ENCODE assay signal across 8 cellular contexts in genomic region chr3:141386611-141387110, GRCh38. TPM values are rescaled to one million over a fixed set of nuclear protein-coding genes. Genes with fewer than 3 reads are reported as not detected.
A peak's percentile ranks its signal among the peaks of the same experiment; 100 is the strongest.
DNase-seq lines count a peak whose midpoint lies in the region; ATAC-seq and TF ChIP-seq lines count a peak whose summit lies in the region.

No MANE protein-coding gene starts in this region.

- H3K4me1 Mint-ChIP-seq in IgD-negative memory B cell (peaks cover 38 to 46% (median 41%) of the 10 kb centered on the region in 3 donors), natural killer cell (peaks cover 4 to 5% of the 10 kb centered on the region in 2 donors)

- H3K9me3 ChIP-seq in breast epithelium (no peaks in the 10 kb centered on the region), uterus (no peaks in the 10 kb centered on the region)

- intact Hi-C loops in breast epithelium (cut with DNase I; ENCODE audit: low total_unique reads) (no loop called here), natural killer cell (cut with micrococcal nuclease) (no loop called here), uterus (cut with DNase I; ENCODE audit: low total_unique reads) (no loop called here)

- peak; percentile 94 for TF ChIP-seq POLR2A in GM18505 (IDR thresholded peaks at IDR 0.05; ENCODE audit: borderline replicate concordance, extremely low read depth, insufficient read depth, insufficient read length)
- no peak for TF ChIP-seq POLR2A in breast epithelium (IDR thresholded peaks at IDR 0.05)
- TF ChIP-seq POLR2A in uterus (IDR thresholded peaks at IDR 0.05), result no peak

- no peak for DNase-seq in breast epithelium (ENCODE audit: low spot score in 2 of 2)
- peak; percentile 64 for DNase-seq in occipital lobe (lab: John Stamatoyannopoulos, UW)
- DNase-seq in natural killer cell, result no peak
- no peak for DNase-seq in NCI-H226
- no peak for DNase-seq in uterus

- no peaks in the 10 kb centered on the region for H3K27me3 ChIP-seq in breast epithelium
- H3K27me3 ChIP-seq in uterus, result no peaks in the 10 kb centered on the region

- peak overlapping the region; percentile 16 to 94 (median 70) for H3K27ac Mint-ChIP-seq in IgD-negative memory B cell
- no peak overlapping the region for H3K27ac Mint-ChIP-seq in natural killer cell

- H3K4me3 ChIP-seq in breast epithelium (peak overlapping the region in 2 of 3 donors; percentile 30 to 54), uterus (no peak overlapping the region)

- H3K36me3 ChIP-seq in breast epithelium (no peaks in the 10 kb centered on the region), uterus (no peaks in the 10 kb centered on the region)

- ATAC-seq in GM18505 (IDR thresholded peaks at IDR 0.05; ENCODE audit: unreplicated experiment) (peak; percentile 32), natural killer cell (no peak), GM19035 (IDR thresholded peaks at IDR 0.05; ENCODE audit: unreplicated experiment) (no peak)

- H3K27me3 Mint-ChIP-seq in IgD-negative memory B cell (no peaks in the 10 kb centered on the region), natural killer cell (ENCODE audit: low read depth in 2 of 2) (peaks cover 7 to 15% of the 10 kb centered on the region in 2 donors)

- H3K4me3 Mint-ChIP-seq in IgD-negative memory B cell, result peak overlapping the region; percentile 75 to 93 (median 88)
- H3K4me3 Mint-ChIP-seq in natural killer cell, result no peak overlapping the region

- no peak for TF ChIP-seq CTCF in breast epithelium (IDR thresholded peaks at IDR 0.05)
- TF ChIP-seq CTCF in natural killer cell (IDR thresholded peaks at IDR 0.05), result no peak
- TF ChIP-seq CTCF in uterus (IDR thresholded peaks at IDR 0.05), result no peak

- no peaks in the 10 kb centered on the region for H3K9me3 Mint-ChIP-seq in IgD-negative memory B cell
- H3K9me3 Mint-ChIP-seq in natural killer cell, result no peaks in the 10 kb centered on the region

- H3K36me3 Mint-ChIP-seq in IgD-negative memory B cell, result peaks cover 5% of the 10 kb centered on the region
- H3K36me3 Mint-ChIP-seq in natural killer cell, result no peaks in the 10 kb centered on the region

- H3K27ac ChIP-seq in breast epithelium (peak overlapping the region; percentile 1 to 45), uterus (no peak overlapping the region)

- no peaks in the 10 kb centered on the region for H3K4me1 ChIP-seq in breast epithelium
- H3K4me1 ChIP-seq in uterus, result no peaks in the 10 kb centered on the region

RNA-seq across cellular contexts. Expression of gene ZBTB38, which starts 18.4 kb away (rescaled TPM):
- 113 TPM for polyA plus RNA-seq in IgD-negative memory B cell
- total RNA-seq in breast epithelium, result 100 to 1,000 TPM; 126 to 238 (median 138) TPM
- 182 TPM for total RNA-seq in occipital lobe
- total RNA-seq in natural killer cell, result 10 to 100 TPM; 40.3 to 68.3 (median 56.7) TPM
- 100 to 1,000 TPM; 125 to 183 (median 149) TPM for total RNA-seq in uterus

Comparison
In these comparisons a context has a peak if more than half of its experiments do, and no peak if none do; other contexts are left out.
1. H3K27ac Mint-ChIP-seq: peak in IgD-negative memory B cell (3 of 3); none in natural killer cell (0 of 2).
2. H3K27ac ChIP-seq: peak in breast epithelium (2 of 2); none in uterus (0 of 2).
3. H3K4me3 ChIP-seq: peak in breast epithelium (2 of 3); none in uterus (0 of 2).